23 cellular contexts compared by ENCODE assay signal in the genomic region with DNA sequence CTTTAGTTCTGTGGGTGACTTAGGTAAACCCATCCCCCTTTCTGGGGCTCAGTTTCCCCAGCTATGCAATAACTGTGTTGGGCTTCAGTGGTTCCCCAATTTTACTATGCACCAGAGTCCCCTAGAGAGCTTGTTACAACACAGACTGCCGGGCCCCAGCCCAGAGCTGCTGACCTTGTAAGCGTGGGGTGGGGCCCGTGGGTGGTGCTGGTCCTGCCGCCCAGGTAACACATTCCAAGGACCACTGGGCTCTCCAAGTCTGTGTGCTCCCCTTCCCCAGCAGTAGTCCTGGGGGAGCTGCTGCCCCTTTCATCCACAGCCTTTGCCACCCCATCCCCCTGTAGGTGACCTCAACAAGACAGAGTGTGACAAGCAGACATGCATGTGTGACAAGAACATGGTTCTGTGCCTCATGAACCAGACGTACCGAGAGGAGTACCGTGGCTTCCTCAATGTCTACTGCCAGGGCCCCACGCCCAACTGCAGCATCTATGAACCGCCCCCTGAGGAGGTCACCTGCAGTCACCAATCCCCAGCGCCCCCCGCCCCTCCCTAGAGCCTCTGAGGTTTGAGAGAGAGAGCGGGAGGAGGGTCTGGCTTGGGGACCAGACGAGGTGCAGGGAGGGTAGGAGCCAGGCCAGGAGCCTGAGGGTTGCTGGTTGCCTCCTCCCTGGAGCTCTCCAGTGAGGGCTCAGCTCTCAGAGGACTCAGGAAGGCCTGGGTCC. TPM values are rescaled to one million over a fixed set of nuclear protein-coding genes. Genes with fewer than 3 reads are reported as not detected.
A peak's percentile ranks its signal among the peaks of the same experiment; 100 is the strongest.
DNase-seq lines count a peak whose midpoint lies in the region; ATAC-seq, FAIRE-seq and TF ChIP-seq lines count a peak whose summit lies in the region.
"Had no signal": no experiment of that assay in that cellular context is flagged by ENCODE, and none has a peak within 500 bp of the region (broad histone marks: within the 10 kb centered on the region; RNA-seq: fewer than 3 reads in every experiment).

No MANE protein-coding gene starts in this region.

- H2AK9ac ChIP-seq in IMR-90 (replicated peaks; ENCODE audit: low read depth, low read length, poor library complexity), result peak overlapping the region; percentile 37

- H3K23ac ChIP-seq in IMR-90 (ENCODE audit: low read depth, low read length), result no peak overlapping the region

- no peak for TF ChIP-seq POLR2A in IMR-90 (IDR thresholded peaks at IDR 0.05; ENCODE audit: low read depth, low read length)

- POLR2A ChIA-PET in IMR-90 (lab: Charles Lee; ENCODE audit: unreplicated experiment), result no interaction called here

- H3K4me1 Mint-ChIP-seq in glutamatergic neuron (ENCODE audit: low read depth, unreplicated experiment), result no peaks in the 10 kb centered on the region

- no peaks in the 10 kb centered on the region for H3K79me2 ChIP-seq in osteoblast (ENCODE audit: insufficient read depth, low read length)

- H2BK5ac ChIP-seq in IMR-90 (ENCODE audit: low read depth, low read length, poor library complexity, severe bottlenecking), result no peak overlapping the region

- no peaks in the 10 kb centered on the region for H3K36me3 Mint-ChIP-seq in glutamatergic neuron (ENCODE audit: unreplicated experiment)
- H3K36me3 Mint-ChIP-seq: CD4-positive, CD25-positive, alpha-beta regulatory T cell; CD8-positive, alpha-beta memory T cell had no signal

- H3K79me1 ChIP-seq in IMR-90 (ENCODE audit: low read depth in 1 of 2, low read length in 2 of 2), result no peaks in the 10 kb centered on the region

- peaks cover 5% of the 10 kb centered on the region for H3K27me3 Mint-ChIP-seq in glutamatergic neuron (ENCODE audit: unreplicated experiment)
- H3K27me3 Mint-ChIP-seq: CD4-positive, CD25-positive, alpha-beta regulatory T cell had no signal

- H4K5ac ChIP-seq in IMR-90 (ENCODE audit: low read depth, low read length), result no peak overlapping the region

- H2BK120ac ChIP-seq in IMR-90 (ENCODE audit: low read depth, low read length), result no peak overlapping the region

- peaks cover 25% of the 10 kb centered on the region for H3K27me3 ChIP-seq in IMR-90 (ENCODE audit: control insufficient read depth, insufficient read depth, low read length)
- peaks cover 8% of the 10 kb centered on the region for H3K27me3 ChIP-seq in osteoblast (ENCODE audit: insufficient read depth, low read length)
- H3K27me3 ChIP-seq in HAP-1 (ENCODE audit: low read depth), result no peaks in the 10 kb centered on the region
- H3K27me3 ChIP-seq: BE2C had no signal

- H3K14ac ChIP-seq in IMR-90 (replicated peaks; ENCODE audit: low read depth, low read length), result no peak overlapping the region

- H3K36me3 ChIP-seq in IMR-90 (ENCODE audit: control insufficient read depth, insufficient read depth, low read length) (no peaks in the 10 kb centered on the region), osteoblast (ENCODE audit: insufficient read depth, low read length) (no peaks in the 10 kb centered on the region), HAP-1 (replicated peaks) (no peaks in the 10 kb centered on the region)
- H3K36me3 ChIP-seq: BE2C had no signal

- no peak overlapping the region for H3K56ac ChIP-seq in IMR-90 (ENCODE audit: extremely low read depth, insufficient read depth, low read length)

- CTCF ChIA-PET in IMR-90 (lab: Yijun Ruan, JAX), result no interaction called here

- dilution Hi-C loops in IMR-90 (cut with HindIII; ENCODE audit: low sequenced_read_pairs, unreplicated experiment), result no loop called here

- H2BK20ac ChIP-seq in IMR-90 (ENCODE audit: low read depth, low read length), result no peak overlapping the region

- DNase-seq in IMR-90, result no peak
- DNase-seq in glutamatergic neuron, result peak; percentile 11
- peak; percentile 76 for DNase-seq in osteoblast (ENCODE audit: insufficient read length, low spot score, missing footprints)
- DNase-seq in NCI-H1436 (lab: John Stamatoyannopoulos, UW), result no peak
- DNase-seq in HAP-1 (ENCODE audit: low spot score in 2 of 2), result no peak
- no peak for DNase-seq in D721Med (ENCODE audit: insufficient read length, low spot score)
- DNase-seq: ACHN; BE2C; C1 segment of cervical spinal cord; CD4-positive, CD25-positive, alpha-beta regulatory T cell; DMS153; DMS79; GDM1; H9 had no signal

- H4K20me1 ChIP-seq in IMR-90 (ENCODE audit: insufficient read depth, low read length), result no peaks in the 10 kb centered on the region; the same call in 1 of the 2 replicates
- H4K20me1 ChIP-seq in osteoblast (ENCODE audit: insufficient read depth, low read length), result no peaks in the 10 kb centered on the region

- H3K18ac ChIP-seq in IMR-90 (ENCODE audit: low read depth, low read length), result no peak overlapping the region

- no peak overlapping the region for H2AK5ac ChIP-seq in IMR-90 (ENCODE audit: low read depth, low read length)

- peaks cover 1% of the 10 kb centered on the region; the same call in 1 of the 2 replicates for H3K4me1 ChIP-seq in IMR-90 (ENCODE audit: control insufficient read depth, insufficient read depth, low read length)
- H3K4me1 ChIP-seq in osteoblast (ENCODE audit: insufficient read depth, low read length), result peaks cover 9% of the 10 kb centered on the region
- no peaks in the 10 kb centered on the region; the same call in 1 of the 2 replicates for H3K4me1 ChIP-seq in HAP-1
- H3K4me1 ChIP-seq: BE2C had no signal

- H3K27ac ChIP-seq in IMR-90 (ENCODE audit: insufficient read depth, low read length) (no peak overlapping the region), osteoblast (ENCODE audit: low read depth, low read length) (no peak overlapping the region)
- H3K27ac ChIP-seq: HL-60 had no signal

- no peak overlapping the region for H4K8ac ChIP-seq in IMR-90 (ENCODE audit: low read depth in 2 of 2, low read length in 2 of 2)

- no peaks in the 10 kb centered on the region for H3K9me3 ChIP-seq in IMR-90 (ENCODE audit: control insufficient read depth, insufficient read depth, low read length)
- H3K9me3 ChIP-seq in osteoblast (ENCODE audit: low read depth, low read length), result no peaks in the 10 kb centered on the region
- H3K9me3 ChIP-seq in HAP-1, result no peaks in the 10 kb centered on the region
- H3K9me3 ChIP-seq: BE2C had no signal

- H3K4me3 ChIP-seq in IMR-90 (ENCODE audit: insufficient read depth, low read depth, low read length) (no peak overlapping the region), osteoblast (ENCODE audit: insufficient read depth, low read length) (no peak overlapping the region), HAP-1 (no peak overlapping the region)
- H3K4me3 ChIP-seq: GM23338, K562 had no signal

- no peak overlapping the region for H2BK15ac ChIP-seq in IMR-90 (ENCODE audit: low read depth, low read length)

- no TSS peak for BruUV-seq in IMR-90 (replicated peaks; lab: Mats Ljungman, UMichigan)

- no peaks in the 10 kb centered on the region for H3K9me1 ChIP-seq in IMR-90 (ENCODE audit: insufficient read depth, low read length)

- H4K91ac ChIP-seq in IMR-90 (ENCODE audit: insufficient read depth, low read depth, low read length), result no peak overlapping the region

- no peak for FAIRE-seq in D721Med (lab: Jason Lieb, UNC)
- FAIRE-seq: A204.1, GM12892, K562 had no signal

- H3K4me2 ChIP-seq in IMR-90 (ENCODE audit: low read depth, low read length), result no peak overlapping the region
- H3K4me2 ChIP-seq in osteoblast (ENCODE audit: insufficient read depth, low read length), result no peak overlapping the region
- H3K4me2 ChIP-seq: GM23338 had no signal

- no peak overlapping the region for H3K27ac Mint-ChIP-seq in glutamatergic neuron (ENCODE audit: unreplicated experiment)
- H3K27ac Mint-ChIP-seq: CD4-positive, CD25-positive, alpha-beta regulatory T cell; GM23338; H9 had no signal

- no peak overlapping the region for H2AFZ ChIP-seq in IMR-90 (replicated peaks; ENCODE audit: low read length, poor library complexity)
- no peak overlapping the region for H2AFZ ChIP-seq in osteoblast (ENCODE audit: low read length)

- in situ Hi-C loops in IMR-90 (cut with MboI; ENCODE audit: low sequenced_read_pairs), result no loop called here
- in situ Hi-C loops in HAP-1 (cut with MboI; ENCODE audit: low sequenced_read_pairs), result no loop called here

- intact Hi-C loops in IMR-90 (cut with micrococcal nuclease), result no loop called here

- TF ChIP-seq CTCF in IMR-90 (conservative IDR thresholded peaks at IDR 0.05; ENCODE audit: low read depth, low read length) (no peak), glutamatergic neuron (IDR thresholded peaks at IDR 0.05; ENCODE audit: partially characterized antibody, unreplicated experiment) (no peak), osteoblast (IDR thresholded peaks at IDR 0.05; ENCODE audit: extremely low read depth, low read depth, low read length) (no peak), D721Med (IDR thresholded peaks at IDR 0.05; ENCODE audit: insufficient read depth, missing control alignments) (no peak)

- no peak overlapping the region for H3K4me3 Mint-ChIP-seq in glutamatergic neuron (ENCODE audit: unreplicated experiment)
- H3K4me3 Mint-ChIP-seq: CD4-positive, CD25-positive, alpha-beta regulatory T cell; CD8-positive, alpha-beta memory T cell; GM23338; H9 had no signal

- H3K9me3 Mint-ChIP-seq in glutamatergic neuron (ENCODE audit: unreplicated experiment), result peaks cover 1% of the 10 kb centered on the region
- H3K9me3 Mint-ChIP-seq: CD4-positive, CD25-positive, alpha-beta regulatory T cell; CD8-positive, alpha-beta memory T cell; GM23338; H9 had no signal

- no peak overlapping the region for H3K9ac ChIP-seq in IMR-90 (ENCODE audit: low read depth, low read length)

- ATAC-seq in IMR-90 (ENCODE audit: low read depth) (no peak), HG03439 (IDR thresholded peaks at IDR 0.05; ENCODE audit: unreplicated experiment) (no peak)
- ATAC-seq: GM23338, K562 had no signal

- TF ChIP-seq RAD21 in IMR-90 (IDR thresholded peaks at IDR 0.05; ENCODE audit: low read length), result no peak

- 70% methylated on average over 3 of the region's 13 CpGs; no CpG with 5 or more reads in 1 of the 2 experiments for WGBS in IMR-90 (ENCODE audit: extremely low coverage in 2 of 2, insufficient read length in 1 of 2), 2 experiments

- no peak overlapping the region for H3K4ac ChIP-seq in IMR-90 (ENCODE audit: low read depth, low read length)

RNA-seq across cellular contexts. Expression of gene PLA2G2F, which starts 8.9 kb away (rescaled TPM):
- total RNA-seq in IMR-90 (2012; rRNA removed) (not detected in 2 replicates), glutamatergic neuron (ENCODE audit: unreplicated experiment) (not detected), osteoblast (not detected in 2 replicates)
- not detected in 2 replicates for polyA plus RNA-seq in IMR-90 (2012; rRNA removed)
- not detected in 2 replicates for polyA plus RNA-seq in IMR-90 (2012; cell fraction: cytosol; rRNA removed)
- not detected in 2 replicates for polyA plus RNA-seq in IMR-90 (2012; cell fraction: nucleus; rRNA removed; ENCODE audit: low replicate concordance)
- total RNA-seq: CD4-positive, CD25-positive, alpha-beta regulatory T cell; CD8-positive, alpha-beta memory T cell; Daoy; GM23338; H9; HT1080; K562 had no signal
- polyA plus RNA-seq: CD4-positive, CD25-positive, alpha-beta regulatory T cell; CD8-positive, alpha-beta memory T cell; GM23338; K562 had no signal

RNA-seq across cellular contexts. Expression of gene PLA2G2D, which starts 28.7 kb away (rescaled TPM):
- total RNA-seq in IMR-90 (2012; rRNA removed), result not detected in 2 replicates
- polyA plus RNA-seq in IMR-90 (2012; rRNA removed), result not detected in 2 replicates
- polyA plus RNA-seq in IMR-90 (2012; cell fraction: cytosol; rRNA removed), result not detected in 2 replicates
- polyA plus RNA-seq in IMR-90 (2012; cell fraction: nucleus; rRNA removed; ENCODE audit: low replicate concordance), result not detected in 2 replicates
- not detected for total RNA-seq in glutamatergic neuron (ENCODE audit: unreplicated experiment)
- not detected in 2 replicates for total RNA-seq in osteoblast
- total RNA-seq: CD4-positive, CD25-positive, alpha-beta regulatory T cell; CD8-positive, alpha-beta memory T cell; Daoy; GM23338; H9; HT1080; K562 had no signal
- polyA plus RNA-seq: CD4-positive, CD25-positive, alpha-beta regulatory T cell; CD8-positive, alpha-beta memory T cell; GM23338; K562 had no signal

RNA-seq across cellular contexts. Expression of gene UBXN10, which starts 37.9 kb away (rescaled TPM):
- total RNA-seq in IMR-90 (2012; rRNA removed) (not detected in 2 replicates), glutamatergic neuron (ENCODE audit: unreplicated experiment) (0.49 TPM), osteoblast (under 0.01 TPM in 1 of 2 replicates, not detected in the other)
- not detected in 2 replicates for polyA plus RNA-seq in IMR-90 (2012; rRNA removed)
- polyA plus RNA-seq in IMR-90 (2012; cell fraction: cytosol; rRNA removed), result not detected in 2 replicates
- not detected in 2 replicates for polyA plus RNA-seq in IMR-90 (2012; cell fraction: nucleus; rRNA removed; ENCODE audit: low replicate concordance)
- total RNA-seq: HT1080 had no signal

RNA-seq across cellular contexts. Expression of gene PLA2G2C, which starts 38.3 kb away (rescaled TPM):
- total RNA-seq in IMR-90 (2012; rRNA removed) (not detected in 2 replicates), glutamatergic neuron (ENCODE audit: unreplicated experiment) (not detected), osteoblast (not detected in 2 replicates)
- not detected in 2 replicates for polyA plus RNA-seq in IMR-90 (2012; rRNA removed)
- not detected in 2 replicates for polyA plus RNA-seq in IMR-90 (2012; cell fraction: cytosol; rRNA removed)
- not detected in 2 replicates for polyA plus RNA-seq in IMR-90 (2012; cell fraction: nucleus; rRNA removed; ENCODE audit: low replicate concordance)
- total RNA-seq: CD4-positive, CD25-positive, alpha-beta regulatory T cell; CD8-positive, alpha-beta memory T cell; Daoy; GM23338; H9; HT1080 had no signal
- polyA plus RNA-seq: CD4-positive, CD25-positive, alpha-beta regulatory T cell; CD8-positive, alpha-beta memory T cell; GM23338 had no signal

Comparison
In these comparisons a context has a peak if more than half of its experiments do, and no peak if none do; other contexts are left out.
1. DNase-seq: peak in glutamatergic neuron (single experiment) and osteoblast (single experiment); none in IMR-90 (single experiment), NCI-H1436 (single experiment), HAP-1 (0 of 2) and D721Med (single experiment).